Comparison of ENCODE assay signal across 8 cellular contexts in genomic region chr22:33922268-33922667, GRCh38. TPM values are rescaled to one million over a fixed set of nuclear protein-coding genes. Genes with fewer than 3 reads are reported as not detected.
DNase-seq lines count a peak whose midpoint lies in the region; ATAC-seq, FAIRE-seq and TF ChIP-seq lines count a peak whose summit lies in the region.

No MANE protein-coding gene starts in this region.

- SMC1A ChIA-PET in GM12878 (lab: Charles Lee; ENCODE audit: uncharacterized antibody, unreplicated experiment) = interaction anchor here (0.8 to 2.7 kb wide), 14 partner anchors 8 to 1309 kb away, joined by 3 to 13 read pairs (median 3); no protein-coding TSS in a partner anchor

- TF ChIP-seq POLR2A in GM12878 (IDR thresholded peaks at IDR 0.05; ENCODE audit: low read depth, low read length) = no peak
- TF ChIP-seq POLR2A in spleen (IDR thresholded peaks at IDR 0.05) = no peak

- in situ Hi-C loops in GM12878 (cut with MboI) = loop anchor here (10.0 kb wide), 1 partner anchor 1223 kb away; no protein-coding TSS in a partner anchor

- H3K27me3 Mint-ChIP-seq in CD4-positive, alpha-beta T cell = peaks cover 74% of the 10 kb centered on the region

- peaks cover 37% of the 10 kb centered on the region for H3K27me3 ChIP-seq in CD4-positive, alpha-beta T cell (ENCODE audit: control insufficient read depth, insufficient read depth, low read length)
- H3K27me3 ChIP-seq in GM12878 (replicated peaks in 1 of 2; ENCODE audit: control insufficient read depth in 2 of 2, insufficient read depth in 2 of 2, low read length in 1 of 2) = peaks cover 0 to 1% of the 10 kb centered on the region in 2 experiments; a peak in 2 of 4 replicates
- peaks cover 0 to 67% (median 11%) of the 10 kb centered on the region in 7 donors for H3K27me3 ChIP-seq in spleen (replicated peaks in 1 of 7)

- H3K4me1 Mint-ChIP-seq in CD4-positive, alpha-beta T cell (ENCODE audit: low read depth) = peaks cover 24% of the 10 kb centered on the region

- peak overlapping the region; percentile 41; the same call in 1 of the 2 replicates for H3K9ac ChIP-seq in GM12878 (ENCODE audit: control insufficient read depth, insufficient read depth, low read length)

- no peak overlapping the region for H3K27ac Mint-ChIP-seq in CD4-positive, alpha-beta T cell

- TF ChIP-seq RAD21 in GM12878 (IDR thresholded peaks at IDR 0.05; ENCODE audit: insufficient read depth, low read depth, low read length) = no peak

- no peak for TF ChIP-seq CTCF in CD4-positive, alpha-beta T cell (IDR thresholded peaks at IDR 0.05)
- TF ChIP-seq CTCF in GM12878 (IDR thresholded peaks at IDR 0.05 in 2 of 3, conservative IDR thresholded peaks at IDR 0.05 in 1 of 3; ENCODE audit: control insufficient read depth in 2 of 3, extremely low read depth in 1 of 3, insufficient read depth in 1 of 3, low read depth in 3 of 3, low read length in 3 of 3) (no peak), spleen (IDR thresholded peaks at IDR 0.05 in 8 of 11, conservative IDR thresholded peaks at IDR 0.05 in 3 of 11) (no peak)

- no peaks in the 10 kb centered on the region for H3K9me3 ChIP-seq in CD4-positive, alpha-beta T cell (ENCODE audit: control insufficient read depth, low read length)
- H3K9me3 ChIP-seq in GM12878 (replicated peaks; ENCODE audit: control insufficient read depth, insufficient read depth, low read length) (no peaks in the 10 kb centered on the region), spleen (no peaks in the 10 kb centered on the region)

- H3K79me2 ChIP-seq in GM12878 (ENCODE audit: control insufficient read depth, insufficient read depth, low read length) = peaks cover 25% of the 10 kb centered on the region

- CTCF ChIA-PET in CD4-positive, alpha-beta T cell (lab: Charles Lee) = no interaction called here
- CTCF ChIA-PET in GM12878 (lab: Yijun Ruan, JAX) = interaction anchor here (0.6 to 3.2 kb wide), 22 partner anchors 8 to 1309 kb away, joined by 3 to 17 read pairs (median 4); no protein-coding TSS in a partner anchor

- no peaks in the 10 kb centered on the region for H3K36me3 Mint-ChIP-seq in CD4-positive, alpha-beta T cell (ENCODE audit: low read depth)

- RAD21 ChIA-PET in GM12878 (lab: Charles Lee; ENCODE audit: unreplicated experiment) = interaction anchor here (1.0 to 3.3 kb wide), 11 partner anchors 9 to 1228 kb away, joined by 3 to 18 read pairs (median 5); no protein-coding TSS in a partner anchor

- no TSS peak for BruUV-seq in GM12878 (replicated peaks; lab: Mats Ljungman, UMichigan)

- no peaks in the 10 kb centered on the region for H3K36me3 ChIP-seq in GM12878 (ENCODE audit: control insufficient read depth in 2 of 2, insufficient read depth in 2 of 2, low read length in 1 of 2)
- no peaks in the 10 kb centered on the region for H3K36me3 ChIP-seq in spleen

- no peak for ATAC-seq in CD4-positive, alpha-beta T cell (ENCODE audit: poor library complexity)
- no peak for ATAC-seq in GM12878
- no peak for ATAC-seq in GM19324 (IDR thresholded peaks at IDR 0.05; ENCODE audit: low FRiP score, unreplicated experiment)

- H3K4me3 ChIP-seq in GM12878 (peak overlapping the region; percentile 93), spleen (peak overlapping the region; percentile 53 to 85 (median 64))

- no peak overlapping the region for H3K27ac ChIP-seq in CD4-positive, alpha-beta T cell (ENCODE audit: low read depth, low read length)
- H3K27ac ChIP-seq in GM12878 (ENCODE audit: control insufficient read depth, insufficient read depth) (no peak overlapping the region), spleen (peak overlapping the region in 6 of 8 donors; percentile 12 to 69 (median 67))

- DNase-seq in CD4-positive, alpha-beta T cell = peak in 1 of 10 experiments; percentile 2
- DNase-seq in LoVo (ENCODE audit: low spot score) = peak; percentile 43
- DNase-seq in GM12878 (ENCODE audit: low read depth, low spot score) = no peak
- DNase-seq in islet precursor cell = peak; percentile 74
- peak; percentile 78 for DNase-seq in spleen
- no peak for DNase-seq in DMS114 treated with DMSO at 0.1 percent for 48 hours (lab: John Stamatoyannopoulos, UW; ENCODE audit: unreplicated experiment)
- no peak for DNase-seq in NCI-H2196 treated with DMSO at 0.1 percent for 48 hours (lab: John Stamatoyannopoulos, UW; ENCODE audit: unreplicated experiment)

- H3K4me2 ChIP-seq in GM12878 (ENCODE audit: control insufficient read depth, insufficient read depth) = peak overlapping the region; percentile 100

- 1% methylated on average over 25 of the region's 28 CpGs for WGBS in GM12878 (ENCODE audit: insufficient coverage, insufficient replicate concordance, low lambda C conversion rate, missing lambda C conversion rate)
- 2 to 3% (median 2%) methylated on average over 13 to 28 of the region's 28 CpGs for WGBS in spleen, 5 donors

- POLR2A ChIA-PET in CD4-positive, alpha-beta T cell (lab: Charles Lee) = no interaction called here
- POLR2A ChIA-PET in GM12878 (lab: Charles Lee) = interaction anchor here (0.8 to 1.6 kb wide), 2 partner anchors 621 to 623 kb away, joined by 4 to 5 read pairs; no protein-coding TSS in a partner anchor

- intact Hi-C loops in CD4-positive, alpha-beta T cell (cut with DNase I, micrococcal nuclease) = loop anchor here in 1 of 2 experiments (5.0 kb wide), 1 partner anchor 190 kb away; no protein-coding TSS in a partner anchor
- intact Hi-C loops in GM12878 (cut with micrococcal nuclease; ENCODE audit: unreplicated experiment) = loop anchor here (2.0 to 5.0 kb wide), 3 partner anchors 189 to 1235 kb away; no protein-coding TSS in a partner anchor
- intact Hi-C loops in spleen (cut with DNase I; ENCODE audit: low total_unique reads) = loop anchor here (10.0 kb wide), 2 partner anchors 183 to 1103 kb away; no protein-coding TSS in a partner anchor

- H4K20me1 ChIP-seq in GM12878 (ENCODE audit: control insufficient read depth, insufficient read depth) = no peaks in the 10 kb centered on the region

- FAIRE-seq in GM12878 (lab: Jason Lieb, UNC) = peak; percentile 38

- no peaks in the 10 kb centered on the region for H3K9me3 Mint-ChIP-seq in CD4-positive, alpha-beta T cell

- TF ChIP-seq EP300 in GM12878 (IDR thresholded peaks at IDR 0.05; ENCODE audit: borderline replicate concordance in 1 of 2, control insufficient read depth in 1 of 2, low read depth in 2 of 2, low read length in 2 of 2) = no peak

- H3K4me3 Mint-ChIP-seq in CD4-positive, alpha-beta T cell = peak overlapping the region; percentile 79

- peak overlapping the region; percentile 53 for H2AFZ ChIP-seq in GM12878 (ENCODE audit: control insufficient read depth, low read depth, low read length)

- H3K4me1 ChIP-seq in GM12878 (ENCODE audit: control insufficient read depth, insufficient read depth, low read length) (peaks cover 3% of the 10 kb centered on the region; the same call in 1 of the 2 replicates), spleen (peaks cover 9 to 58% (median 39%) of the 10 kb centered on the region in 6 donors)

TF ChIP-seq in GM12878, 131 proteins besides CTCF, POLR2A, EP300 and RAD21:
- TF ChIP-seq MTA2 (IDR thresholded peaks at IDR 0.05; ENCODE audit: low read depth) = no peak
- 0 out of 2 replicates have a peak, but pooled peaks have one; percentile 12 for TF ChIP-seq CHD2 (IDR thresholded peaks at IDR 0.05; ENCODE audit: borderline replicate concordance, low read depth, low read length)

RNA-seq across cellular contexts. Expression of gene LARGE1, which starts 2.0 kb away (rescaled TPM):
- total RNA-seq in CD4-positive, alpha-beta T cell = under 1 TPM; 0.14 to 0.70 TPM
- total RNA-seq in GM12878 (2013; cell fraction: nucleolus; rRNA removed) = 87.0 and 96.3 TPM in 2 replicates
- 24.2 and 24.9 TPM in 2 replicates for total RNA-seq in GM12878 (2014; rRNA removed)
- 17.5 and 17.8 TPM in 2 replicates for total RNA-seq in GM12878 (2014; rRNA removed; fragmentation: Illumina TruSeq; extraction: Trizol)
- total RNA-seq in GM12878 (2021) = 41.4 and 45.1 TPM in 2 replicates
- 8.6 TPM for polyA plus RNA-seq in GM12878 (2011; ENCODE audit: low read depth)
- polyA plus RNA-seq in GM12878 (2011; rRNA removed) = 12.0 and 21.8 TPM in 2 replicates
- polyA plus RNA-seq in GM12878 (2011; cell fraction: cytosol; rRNA removed) = 22.6 and 30.4 TPM in 2 replicates
- 20.4 and 21.9 TPM in 2 replicates for polyA plus RNA-seq in GM12878 (2011; cell fraction: nucleus; rRNA removed)
- polyA plus RNA-seq in GM12878 (2012) = 9.0 and 11.4 TPM in 2 replicates
- polyA plus RNA-seq in GM12878 (2014; fragmentation: Illumina TruSeq; extraction: Trizol) = 16.9 and 17.2 TPM in 2 replicates
- 1 to 10 TPM; 3.2 to 5.1 TPM for polyA plus RNA-seq in GM12878 (2014; fragmentation: Nextera tagmentation; extraction: Ambion mirVana)
- 16.9 and 18.8 TPM in 2 replicates for polyA plus RNA-seq in GM12878 (2014; rRNA removed)
- polyA plus RNA-seq in GM12878 (2016; fragmentation: Nextera tagmentation; extraction: Ambion mirVana) = 1 to 10 TPM; 3.7 to 4.1 TPM
- polyA minus RNA-seq in GM12878 (2011; rRNA and poly(A)+ RNA removed) = 53.6 and 61.9 TPM in 2 replicates
- 14.0 and 16.6 TPM in 2 replicates for polyA minus RNA-seq in GM12878 (2011; cell fraction: cytosol; rRNA and poly(A)+ RNA removed)
- 44.9 and 63.1 TPM in 2 replicates for polyA minus RNA-seq in GM12878 (2011; cell fraction: nucleus; rRNA and poly(A)+ RNA removed)
- 10 to 100 TPM; 18.8 to 35.8 (median 33.5) TPM for total RNA-seq in spleen
- polyA plus RNA-seq in spleen = 1 to 10 TPM; 1.9 to 4.2 (median 2.0) TPM

Comparison
In these comparisons a context has a peak if more than half of its experiments do, and no peak if none do; other contexts are left out.
1. DNase-seq: peak in LoVo (single experiment), islet precursor cell (single experiment) and spleen (single experiment); none in GM12878 (single experiment), DMS114 treated with DMSO at 0.1 percent for 48 hours (single experiment) and NCI-H2196 treated with DMSO at 0.1 percent for 48 hours (single experiment).
2. H3K27ac ChIP-seq: peak in spleen (6 of 8); none in CD4-positive, alpha-beta T cell (single experiment) and GM12878 (single experiment).
3. RNA of gene LARGE1, which starts 2.0 kb away (total RNA-seq): 18.8 to 35.8 TPM in spleen and 17.5 to 96.3 TPM in GM12878; 0.14 to 0.70 TPM in CD4-positive, alpha-beta T cell; every median in the first group is over 10 times any median in the second.